15 cellular contexts compared by ENCODE assay signal in genomic region chr1:235986869-235987268, GRCh38.
DNase-seq lines count a peak whose midpoint lies in the region; ATAC-seq and TF ChIP-seq lines count a peak whose summit lies in the region.
"Had no signal": no experiment of that assay in that cellular context is flagged by ENCODE, and none has a peak within 500 bp of the region (broad histone marks: within the 10 kb centered on the region; RNA-seq: fewer than 3 reads in every experiment).

No MANE protein-coding gene starts in this region.

- no peak for TF ChIP-seq CTCF in left ventricle myocardium inferior (IDR thresholded peaks at IDR 0.05; ENCODE audit: borderline replicate concordance)
- no peak for TF ChIP-seq CTCF in esophagus squamous epithelium (IDR thresholded peaks at IDR 0.05)
- no peak for TF ChIP-seq CTCF in vagina (IDR thresholded peaks at IDR 0.05)
- TF ChIP-seq CTCF in ovary (IDR thresholded peaks at IDR 0.05): no peak

- no peak overlapping the region for H3K4me2 ChIP-seq in trophoblast cell (ENCODE audit: low read length)
- H3K4me2 ChIP-seq: PC-9 had no signal

- H3K4me1 ChIP-seq in left ventricle myocardium inferior (peaks cover 39% of the 10 kb centered on the region), esophagus squamous epithelium (peaks cover 0 to 30% (median 4%) of the 10 kb centered on the region in 3 donors), vagina (peaks cover 12% of the 10 kb centered on the region), trophoblast cell (ENCODE audit: control insufficient read depth in 1 of 2, insufficient read depth in 2 of 2, low read length in 2 of 2) (peaks cover 0 to 4% of the 10 kb centered on the region in 2 experiments), ovary (ENCODE audit: insufficient read depth) (peaks cover 8% of the 10 kb centered on the region)
- H3K4me1 ChIP-seq: parathyroid adenoma had no signal

- H3K79me1 ChIP-seq in trophoblast cell (ENCODE audit: low read length): no peaks in the 10 kb centered on the region

- H3K4me3 ChIP-seq in left ventricle myocardium inferior (no peak overlapping the region), esophagus squamous epithelium (no peak overlapping the region), vagina (no peak overlapping the region), trophoblast cell (ENCODE audit: low read depth, low read length) (no peak overlapping the region), ovary (no peak overlapping the region)
- H3K4me3 ChIP-seq: PC-9, thoracic aorta had no signal

- H3K9me3 ChIP-seq in left ventricle myocardium inferior (replicated peaks) (peaks cover 10% of the 10 kb centered on the region), esophagus squamous epithelium (no peaks in the 10 kb centered on the region), vagina (no peaks in the 10 kb centered on the region), trophoblast cell (ENCODE audit: insufficient read depth, low read depth, low read length) (peaks cover 7% of the 10 kb centered on the region), ovary (peaks cover 0 to 11% of the 10 kb centered on the region in 2 donors)
- H3K9me3 ChIP-seq: thoracic aorta had no signal

- no peak overlapping the region for H2AFZ ChIP-seq in trophoblast cell (ENCODE audit: insufficient read depth, low read length, poor library complexity)
- H2AFZ ChIP-seq: parathyroid adenoma, PC-9 had no signal

- DNase-seq in left ventricle myocardium inferior (no peak), cardiac septum (ENCODE audit: low spot score) (no peak), esophagus squamous epithelium (lab: John Stamatoyannopoulos, UW) (no peak), vagina (ENCODE audit: extremely low spot score in 2 of 2) (no peak), trophoblast cell (no peak), ovary (no peak)
- DNase-seq in activated T-cell treated with anti-CD3 and anti-CD28 coated beads, Interleukin-2, amount 50 U/mL, for 1 hour: no peak
- DNase-seq: activated CD4-positive, CD25-positive, alpha-beta regulatory T cell treated with anti-CD3 and anti-CD28 coated beads, Interleukin-2, amount 50 U/mL, for 72 hours; GF-D8; NCI-H1417; NCI-H345; PC-9 had no signal

- H3K9ac ChIP-seq in trophoblast cell (ENCODE audit: low read length): no peak overlapping the region
- H3K9ac ChIP-seq: parathyroid adenoma had no signal

- no peak overlapping the region for H4K12ac ChIP-seq in trophoblast cell (ENCODE audit: low read depth, low read length)

- intact Hi-C loops in left ventricle myocardium inferior (cut with micrococcal nuclease) (loop anchor here (10.0 kb wide), 1 partner anchor 48 kb away; no protein-coding TSS in a partner anchor), cardiac septum (cut with DNase I) (no loop called here), esophagus squamous epithelium (cut with DNase I) (no loop called here), vagina (cut with DNase I) (no loop called here), ovary (cut with DNase I) (no loop called here)

- H3K4ac ChIP-seq in trophoblast cell (ENCODE audit: low read depth, low read length): no peak overlapping the region

- TF ChIP-seq POLR2A in esophagus squamous epithelium (IDR thresholded peaks at IDR 0.05) (no peak), vagina (IDR thresholded peaks at IDR 0.05) (no peak), ovary (IDR thresholded peaks at IDR 0.05) (no peak)

- no peak overlapping the region for H3K23ac ChIP-seq in trophoblast cell (ENCODE audit: low read length)

- H3K27me3 ChIP-seq in left ventricle myocardium inferior (ENCODE audit: low read depth): no peaks in the 10 kb centered on the region
- no peaks in the 10 kb centered on the region for H3K27me3 ChIP-seq in esophagus squamous epithelium
- no peaks in the 10 kb centered on the region for H3K27me3 ChIP-seq in vagina
- no peaks in the 10 kb centered on the region for H3K27me3 ChIP-seq in trophoblast cell (ENCODE audit: insufficient read depth, low read length)
- H3K27me3 ChIP-seq in ovary: no peaks in the 10 kb centered on the region

- no peak overlapping the region for H4K8ac ChIP-seq in trophoblast cell (ENCODE audit: low read depth, low read length)

- no peak overlapping the region for H3K14ac ChIP-seq in trophoblast cell (ENCODE audit: low read length)

- H3K36me3 ChIP-seq in left ventricle myocardium inferior (peaks cover 93% of the 10 kb centered on the region), esophagus squamous epithelium (peaks cover 0 to 45% (median 0%) of the 10 kb centered on the region in 3 donors), vagina (peaks cover 0 to 45% of the 10 kb centered on the region in 2 donors), trophoblast cell (ENCODE audit: control insufficient read depth in 1 of 2, insufficient read depth in 2 of 2, low read length in 2 of 2) (no peaks in the 10 kb centered on the region), ovary (no peaks in the 10 kb centered on the region)

- ATAC-seq in HG03139 (IDR thresholded peaks at IDR 0.05; ENCODE audit: unreplicated experiment): peak; percentile 72

- H2BK120ac ChIP-seq in trophoblast cell (ENCODE audit: insufficient read depth, low read length, poor library complexity): no peak overlapping the region

- H3K27ac ChIP-seq in left ventricle myocardium inferior (replicated peaks) (peak overlapping the region; percentile 70), esophagus squamous epithelium (peak overlapping the region in 3 of 4 donors; percentile 0 to 69 (median 10)), vagina (peak overlapping the region; percentile 48), trophoblast cell (ENCODE audit: low read depth, low read length) (no peak overlapping the region), ovary (no peak overlapping the region)
- H3K27ac ChIP-seq: parathyroid adenoma, PC-9 had no signal

- WGBS in esophagus squamous epithelium, 2 donors: 50 to 65% methylated on average over 3 of the region's 3 CpGs
- WGBS in trophoblast cell (ENCODE audit: extremely low coverage, insufficient coverage, insufficient read length): no CpG with 5 or more reads among the region's 3 CpGs
- WGBS in ovary, 3 donors: 72 to 93% (median 84%) methylated on average over 3 of the region's 3 CpGs

- no peaks in the 10 kb centered on the region for H3K79me2 ChIP-seq in trophoblast cell (ENCODE audit: control insufficient read depth, insufficient read depth, low read length, poor library complexity)
- H3K79me2 ChIP-seq: parathyroid adenoma had no signal

- no peak overlapping the region for H2BK5ac ChIP-seq in trophoblast cell (ENCODE audit: low read depth, low read length, poor library complexity)

- H3K18ac ChIP-seq in trophoblast cell (ENCODE audit: low read length): no peak overlapping the region

- no peak overlapping the region for H2AK5ac ChIP-seq in trophoblast cell (ENCODE audit: low read length)

- no peak for TF ChIP-seq EP300 in ovary (IDR thresholded peaks at IDR 0.05)

- no peak overlapping the region for H2BK12ac ChIP-seq in trophoblast cell (ENCODE audit: low read length)

- no peak overlapping the region for H4K91ac ChIP-seq in trophoblast cell (ENCODE audit: low read depth, low read length)

Comparison
In these comparisons a context has a peak if more than half of its experiments do, and no peak if none do; other contexts are left out.
1. H3K27ac ChIP-seq: peak in left ventricle myocardium inferior (single experiment), esophagus squamous epithelium (3 of 4) and vagina (single experiment); none in trophoblast cell (single experiment) and ovary (0 of 2).